27 cellular contexts compared by ENCODE assay signal in the genomic region with DNA sequence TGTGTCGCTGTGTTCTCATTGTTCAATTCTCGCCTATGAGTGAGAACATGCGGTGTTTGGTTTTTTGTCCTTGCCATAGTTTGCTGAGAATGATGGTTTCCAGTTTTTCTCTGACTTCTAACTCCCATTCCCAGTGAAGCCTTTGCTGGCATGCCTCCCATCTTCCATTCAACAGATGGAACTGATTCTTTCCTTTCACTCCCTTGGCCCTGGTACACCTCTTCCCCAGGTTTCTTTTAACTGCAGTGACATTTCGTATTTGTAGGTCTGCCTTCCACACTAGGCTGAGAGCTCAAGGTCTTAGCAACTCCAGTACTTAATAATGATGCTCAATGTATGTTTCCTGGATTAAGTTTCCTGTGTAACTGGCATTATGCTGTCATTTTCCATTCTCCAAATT. TPM values are rescaled to one million over a fixed set of nuclear protein-coding genes. Genes with fewer than 3 reads are reported as not detected.
DNase-seq lines count a peak whose midpoint lies in the region; ATAC-seq and TF ChIP-seq lines count a peak whose summit lies in the region.
"Had no signal": no experiment of that assay in that cellular context is flagged by ENCODE, and none has a peak within 500 bp of the region (broad histone marks: within the 10 kb centered on the region; RNA-seq: fewer than 3 reads in every experiment).

No MANE protein-coding gene starts in this region.

- H3K9me2 ChIP-seq in GM23338 (ENCODE audit: insufficient read depth) = no peaks in the 10 kb centered on the region

- H3K27ac ChIP-seq in GM23338 (ENCODE audit: low read depth) = no peak overlapping the region
- peak overlapping the region in 1 of 4 donors; percentile 12 for H3K27ac ChIP-seq in sigmoid colon
- H3K27ac ChIP-seq: BLaER1, HL-60, KMS-11, Peyer's patch, SK-N-MC had no signal

- H3K4me3 ChIP-seq in GM23338 = no peak overlapping the region
- no peak overlapping the region for H3K4me3 ChIP-seq in sigmoid colon
- H3K4me3 ChIP-seq: BLaER1, HAP-1, Peyer's patch, SK-N-MC had no signal

- TF ChIP-seq CTCF in GM23338 (conservative IDR thresholded peaks at IDR 0.05; ENCODE audit: low read depth in 2 of 2) (no peak), brain (conservative IDR thresholded peaks at IDR 0.05) (no peak), sigmoid colon (IDR thresholded peaks at IDR 0.05) (no peak)

- peaks cover 12% of the 10 kb centered on the region for H3K4me1 Mint-ChIP-seq in GM23338
- peaks cover 55% of the 10 kb centered on the region for H3K4me1 Mint-ChIP-seq in brain
- H3K4me1 Mint-ChIP-seq: CD4-positive, CD25-positive, alpha-beta regulatory T cell; IgD-negative memory B cell had no signal

- 93 to 95% methylated on average over 4 of the region's 4 CpGs for WGBS in sigmoid colon, 2 donors

- ATAC-seq in GM23338 = no peak
- no peak for ATAC-seq in HG03439 (IDR thresholded peaks at IDR 0.05; ENCODE audit: unreplicated experiment)
- ATAC-seq in HG03139 (IDR thresholded peaks at IDR 0.05; ENCODE audit: unreplicated experiment) = no peak

- intact Hi-C loops in sigmoid colon (cut with DNase I) = no loop called here

- no peak for TF ChIP-seq EP300 in sigmoid colon (IDR thresholded peaks at IDR 0.05)

- peaks cover 2% of the 10 kb centered on the region for H3K27me3 Mint-ChIP-seq in GM23338 (ENCODE audit: insufficient read depth, low read depth, poor library complexity)
- peaks cover 4% of the 10 kb centered on the region for H3K27me3 Mint-ChIP-seq in brain

- no peaks in the 10 kb centered on the region; the same call in none of the 2 replicates for H3K79me2 ChIP-seq in GM23338 (replicated peaks; ENCODE audit: insufficient read depth)

- H3K4me1 ChIP-seq in GM23338 (ENCODE audit: insufficient read depth) (no peaks in the 10 kb centered on the region; the same call in 1 of the 2 replicates), sigmoid colon (peaks cover 0 to 56% (median 32%) of the 10 kb centered on the region in 4 donors)
- H3K4me1 ChIP-seq: Peyer's patch had no signal

- H2AFZ ChIP-seq in GM23338 = no peak overlapping the region

- H3K4me2 ChIP-seq in GM23338 = no peak overlapping the region
- H3K4me2 ChIP-seq: BLaER1, KMS-11 had no signal

- H3K9me3 ChIP-seq in sigmoid colon = no peaks in the 10 kb centered on the region
- H3K9me3 ChIP-seq: BLaER1, HAP-1, Peyer's patch had no signal

- H3K27ac Mint-ChIP-seq in GM23338 (peak overlapping the region; percentile 16; the same call in 1 of the 2 replicates), brain (peak overlapping the region in 3 of 5 experiments; percentile 8 to 42 (median 25))
- H3K27ac Mint-ChIP-seq: CD4-positive, CD25-positive, alpha-beta regulatory T cell; HFFc6; IgD-negative memory B cell had no signal

- no peaks in the 10 kb centered on the region for H3F3A ChIP-seq in GM23338 (replicated peaks; ENCODE audit: low read depth)

- no peaks in the 10 kb centered on the region for H3K36me3 Mint-ChIP-seq in GM23338 (ENCODE audit: low read depth)
- H3K36me3 Mint-ChIP-seq in brain = peaks cover 22% of the 10 kb centered on the region
- H3K36me3 Mint-ChIP-seq: CD4-positive, CD25-positive, alpha-beta regulatory T cell; IgD-negative memory B cell had no signal

- H3K36me3 ChIP-seq in GM23338 (ENCODE audit: insufficient read depth) (no peaks in the 10 kb centered on the region), sigmoid colon (no peaks in the 10 kb centered on the region)
- H3K36me3 ChIP-seq: BLaER1, HAP-1, Peyer's patch had no signal

- DNase-seq in NCI-H2171 treated with DMSO at 0.1 percent for 48 hours (lab: John Stamatoyannopoulos, UW) = peak; percentile 27
- no peak for DNase-seq in NCI-H2171 (lab: John Stamatoyannopoulos, UW)
- no peak for DNase-seq in GM23338 (ENCODE audit: low spot score)
- peak; percentile 63 for DNase-seq in sigmoid colon
- DNase-seq: CD4-positive, CD25-positive, alpha-beta regulatory T cell; GF-D8; GOT3; HFFc6; NCI-H1092; NCI-H1417 treated with DMSO at 0.1 percent for 48 hours; NCI-H1694 treated with DMSO at 0.1 percent for 48 hours; NCI-H2081; NCI-H446 treated with DMSO at 0.1 percent for 48 hours; NCI-H526; OCI-M1; Peyer's patch; SIG-M5 had no signal

- H3K9me3 Mint-ChIP-seq in GM23338 = no peaks in the 10 kb centered on the region
- H3K9me3 Mint-ChIP-seq in brain = peaks cover under 1 to 10% (median 7%) of the 10 kb centered on the region in 5 experiments
- H3K9me3 Mint-ChIP-seq: HFFc6 had no signal

- H3K4me3 Mint-ChIP-seq in GM23338 (no peak overlapping the region), brain (no peak overlapping the region)
- H3K4me3 Mint-ChIP-seq: CD4-positive, CD25-positive, alpha-beta regulatory T cell; HFFc6; IgD-negative memory B cell had no signal

- no peaks in the 10 kb centered on the region for H4K20me1 ChIP-seq in GM23338 (replicated peaks; ENCODE audit: insufficient read depth)
- H4K20me1 ChIP-seq: BLaER1 had no signal

- TF ChIP-seq POLR2A in sigmoid colon (IDR thresholded peaks at IDR 0.05) = no peak

- H3K27me3 ChIP-seq in GM23338 (ENCODE audit: insufficient read depth) = no peaks in the 10 kb centered on the region
- no peaks in the 10 kb centered on the region for H3K27me3 ChIP-seq in sigmoid colon
- H3K27me3 ChIP-seq: BLaER1, Peyer's patch had no signal

TF ChIP-seq in GM23338, 12 proteins besides CTCF, POLR2A, EP300 and RAD21 (continues in another document):
- TF ChIP-seq POLR2AphosphoS5 (IDR thresholded peaks at IDR 0.05; ENCODE audit: low read depth) = no peak
- no peak for TF ChIP-seq NANOG (IDR thresholded peaks at IDR 0.05; ENCODE audit: borderline replicate concordance)
- TF ChIP-seq ZNF331 (CRISPR knock-in tag; IDR thresholded peaks at IDR 0.05; ENCODE audit: low read depth) = no peak
- TF ChIP-seq CREB1 (CRISPR knock-in tag; IDR thresholded peaks at IDR 0.05; ENCODE audit: low read depth) = no peak
- TF ChIP-seq, protein P1, sequence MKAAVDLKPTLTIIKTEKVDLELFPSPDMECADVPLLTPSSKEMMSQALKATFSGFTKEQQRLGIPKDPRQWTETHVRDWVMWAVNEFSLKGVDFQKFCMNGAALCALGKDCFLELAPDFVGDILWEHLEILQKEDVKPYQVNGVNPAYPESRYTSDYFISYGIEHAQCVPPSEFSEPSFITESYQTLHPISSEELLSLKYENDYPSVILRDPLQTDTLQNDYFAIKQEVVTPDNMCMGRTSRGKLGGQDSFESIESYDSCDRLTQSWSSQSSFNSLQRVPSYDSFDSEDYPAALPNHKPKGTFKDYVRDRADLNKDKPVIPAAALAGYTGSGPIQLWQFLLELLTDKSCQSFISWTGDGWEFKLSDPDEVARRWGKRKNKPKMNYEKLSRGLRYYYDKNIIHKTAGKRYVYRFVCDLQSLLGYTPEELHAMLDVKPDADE (IDR thresholded peaks at IDR 0.05) = no peak
- no peak for TF ChIP-seq EZH2 (IDR thresholded peaks at IDR 0.05; ENCODE audit: low read depth, unreplicated experiment)

RNA-seq across cellular contexts. Expression of a gene that starts 48.5 kb away (rescaled TPM):
- total RNA-seq in GM23338 (2014; rRNA removed; shearing (Covaris generic)) = 5.6 and 6.0 TPM in 2 replicates
- polyA plus RNA-seq in GM23338 (2016; fragmentation: Nextera tagmentation; extraction: Ambion mirVana) (2.4 and 2.7 TPM in 2 replicates), brain (ENCODE audit: insufficient read depth, low read depth, low replicate concordance) (4.4 TPM), sigmoid colon (10 to 100 TPM in 1 of 3 donors, 1 to 10 TPM in 2; 4.9 to 11.8 (median 6.6) TPM)
- 1 to 10 TPM; 5.3 to 9.7 (median 6.4) TPM for total RNA-seq in sigmoid colon
- total RNA-seq: A172 had no signal
- polyA plus RNA-seq: IgD-negative memory B cell had no signal

Comparison
In these comparisons a context has a peak if more than half of its experiments do, and no peak if none do; other contexts are left out.
1. DNase-seq: peak in NCI-H2171 treated with DMSO at 0.1 percent for 48 hours (single experiment) and sigmoid colon (single experiment); none in NCI-H2171 (single experiment) and GM23338 (single experiment).